ENCODE assay signal across 29 cellular contexts in the genomic region with DNA sequence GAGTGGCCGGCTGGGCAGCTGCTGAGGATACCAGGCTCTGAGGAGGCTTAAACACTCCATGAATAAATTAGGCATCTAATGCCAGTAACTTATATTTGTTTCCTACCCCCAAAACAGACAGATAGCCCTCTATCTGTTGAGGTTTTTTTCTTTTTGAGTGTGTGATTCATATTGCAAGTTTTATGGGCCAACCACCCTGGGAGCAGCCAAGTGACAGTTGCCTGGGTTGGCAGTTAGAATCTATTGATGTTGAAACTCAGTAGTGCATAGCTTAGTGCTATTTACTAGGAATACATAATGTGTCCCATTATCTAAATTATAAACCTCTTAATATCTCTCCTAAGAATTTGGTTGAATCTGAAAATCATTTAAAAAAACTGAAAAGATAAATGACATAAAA.
"Had no signal": no experiment of that assay in that cellular context is flagged by ENCODE, and none has a peak within 500 bp of the region (broad histone marks: within the 10 kb centered on the region; RNA-seq: fewer than 3 reads in every experiment).

No MANE protein-coding gene starts in this region.

- H3K4me3 ChIP-seq: body of pancreas, breast epithelium, Peyer's patch had no signal

- H3K36me3 Mint-ChIP-seq: activated naive CD4-positive, alpha-beta T cell treated with anti-CD3 and anti-CD28 coated beads, Interleukin-2, amount 50 U/mL, for 24 hours; activated naive CD8-positive, alpha-beta T cell treated with anti-CD3 and anti-CD28 coated beads, Interleukin-2, amount 10 ng/mL, durations not matched to agents 7 days and 5 days had no signal

- H3K27me3 ChIP-seq: body of pancreas, Peyer's patch had no signal

- DNase-seq: activated CD4-positive, alpha-beta T cell treated with anti-CD3 and anti-CD28 coated beads, Interleukin-2, amount 10 ng/mL, durations not matched to agents 24 days and 14 days; activated CD4-positive, alpha-beta T cell treated with anti-CD3 and anti-CD28 coated beads, Interleukin-2, amount 50 U/mL, for 4 hours; activated CD8-positive, alpha-beta T cell treated with anti-CD3 and anti-CD28 coated beads for 36 hours; activated gamma-delta T cell; activated naive CD4-positive, alpha-beta T cell treated with Interleukin-2 at 50 U/mL for 16 hours; activated naive CD8-positive, alpha-beta T cell treated with anti-CD3 and anti-CD28 coated beads, Interleukin-2, amount 10 ng/mL, durations not matched to agents 7 days and 5 days; activated T-cell treated with anti-CD3 and anti-CD28 coated beads, Interleukin-2, amount 50 U/mL, for 1 hour; body of pancreas; cerebellar nuclear complex; cortex of kidney; NCI-H1436 treated with DMSO at 0.1 percent for 48 hours; NCI-H1694 treated with DMSO at 0.1 percent for 48 hours; NCI-H2029; NCI-H2227 treated with DMSO at 0.1 percent for 48 hours; NCI-H510A treated with DMSO at 0.1 percent for 48 hours; NCI-H69; NCI-H82; NK-92 treated with Interleukin-12 subunit alpha and Interleukin-12 subunit beta, amount 100 ng/mL, for 24 hours; PC-3; Peyer's patch; SIG-M5; SW 1271; T-helper 1 cell; T-helper 9 cell had no signal

- H3K4me3 Mint-ChIP-seq: activated CD4-positive, alpha-beta T cell treated with anti-CD3 and anti-CD28 coated beads, Interleukin-2, amount 10 ng/mL, durations not matched to agents 24 days and 14 days; activated CD8-positive, alpha-beta T cell treated with anti-CD3 and anti-CD28 coated beads for 36 hours; activated naive CD4-positive, alpha-beta T cell treated with anti-CD3 and anti-CD28 coated beads, Interleukin-2, amount 50 U/mL, for 24 hours; activated naive CD8-positive, alpha-beta T cell treated with anti-CD3 and anti-CD28 coated beads, Interleukin-2, amount 10 ng/mL, durations not matched to agents 7 days and 5 days had no signal

- H3K36me3 ChIP-seq: breast epithelium, Peyer's patch had no signal

- H3K9ac ChIP-seq: KMS-11 had no signal

- H3K4me2 ChIP-seq: KMS-11 had no signal

- H3K9me3 Mint-ChIP-seq: activated CD4-positive, alpha-beta T cell treated with anti-CD3 and anti-CD28 coated beads, Interleukin-2, amount 10 ng/mL, durations not matched to agents 24 days and 14 days; activated CD8-positive, alpha-beta T cell treated with anti-CD3 and anti-CD28 coated beads for 36 hours; activated naive CD4-positive, alpha-beta T cell treated with anti-CD3 and anti-CD28 coated beads, Interleukin-2, amount 50 U/mL, for 24 hours; activated naive CD8-positive, alpha-beta T cell treated with anti-CD3 and anti-CD28 coated beads, Interleukin-2, amount 10 ng/mL, durations not matched to agents 7 days and 5 days; activated T-helper 2 cell treated with anti-CD3 and anti-CD28 coated beads, Interferon-gamma antibody, Interleukin-2, Interleukin-4, amounts not matched to agents 10 μg/mL and 5 μg/mL and 100 μg/mL, durations not matched to agents 14 hours and 24 hours and 36 hours had no signal

- H3K4me1 ChIP-seq: body of pancreas, breast epithelium, Peyer's patch had no signal

- H3K27ac ChIP-seq: body of pancreas, breast epithelium, KMS-11, Peyer's patch, RWPE1 had no signal

- H3K27ac Mint-ChIP-seq: activated CD4-positive, alpha-beta T cell treated with anti-CD3 and anti-CD28 coated beads, Interleukin-2, amount 10 ng/mL, durations not matched to agents 24 days and 14 days; activated CD8-positive, alpha-beta T cell treated with anti-CD3 and anti-CD28 coated beads for 36 hours; activated naive CD4-positive, alpha-beta T cell treated with anti-CD3 and anti-CD28 coated beads, Interleukin-2, amount 50 U/mL, for 24 hours; activated naive CD8-positive, alpha-beta T cell treated with anti-CD3 and anti-CD28 coated beads, Interleukin-2, amount 10 ng/mL, durations not matched to agents 7 days and 5 days; activated T-helper 2 cell treated with anti-CD3 and anti-CD28 coated beads, Interferon-gamma antibody, Interleukin-2, Interleukin-4, amounts not matched to agents 10 μg/mL and 5 μg/mL and 100 μg/mL, durations not matched to agents 14 hours and 24 hours and 36 hours had no signal

- H3K4me1 Mint-ChIP-seq: activated CD4-positive, alpha-beta T cell treated with anti-CD3 and anti-CD28 coated beads, Interleukin-2, amount 10 ng/mL, durations not matched to agents 24 days and 14 days; activated naive CD4-positive, alpha-beta T cell treated with anti-CD3 and anti-CD28 coated beads, Interleukin-2, amount 50 U/mL, for 24 hours; activated naive CD8-positive, alpha-beta T cell treated with anti-CD3 and anti-CD28 coated beads, Interleukin-2, amount 10 ng/mL, durations not matched to agents 7 days and 5 days had no signal

- H3K9me3 ChIP-seq: body of pancreas, breast epithelium, Peyer's patch had no signal
